ENCODE assay signal across 1 cellular context in genomic region chr22:21000215-21000986, GRCh38.
TF ChIP-seq lines count a peak whose summit lies in the region.

No MANE protein-coding gene starts in this region.

TF ChIP-seq in WTC11, 78 proteins besides CTCF, POLR2A, EP300 and RAD21 (continued from another document):
- TF ChIP-seq ZNF425 (CRISPR knock-in tag; conservative IDR thresholded peaks at IDR 0.05) = no peak
